14 cellular contexts compared by ENCODE assay signal in the genomic region with DNA sequence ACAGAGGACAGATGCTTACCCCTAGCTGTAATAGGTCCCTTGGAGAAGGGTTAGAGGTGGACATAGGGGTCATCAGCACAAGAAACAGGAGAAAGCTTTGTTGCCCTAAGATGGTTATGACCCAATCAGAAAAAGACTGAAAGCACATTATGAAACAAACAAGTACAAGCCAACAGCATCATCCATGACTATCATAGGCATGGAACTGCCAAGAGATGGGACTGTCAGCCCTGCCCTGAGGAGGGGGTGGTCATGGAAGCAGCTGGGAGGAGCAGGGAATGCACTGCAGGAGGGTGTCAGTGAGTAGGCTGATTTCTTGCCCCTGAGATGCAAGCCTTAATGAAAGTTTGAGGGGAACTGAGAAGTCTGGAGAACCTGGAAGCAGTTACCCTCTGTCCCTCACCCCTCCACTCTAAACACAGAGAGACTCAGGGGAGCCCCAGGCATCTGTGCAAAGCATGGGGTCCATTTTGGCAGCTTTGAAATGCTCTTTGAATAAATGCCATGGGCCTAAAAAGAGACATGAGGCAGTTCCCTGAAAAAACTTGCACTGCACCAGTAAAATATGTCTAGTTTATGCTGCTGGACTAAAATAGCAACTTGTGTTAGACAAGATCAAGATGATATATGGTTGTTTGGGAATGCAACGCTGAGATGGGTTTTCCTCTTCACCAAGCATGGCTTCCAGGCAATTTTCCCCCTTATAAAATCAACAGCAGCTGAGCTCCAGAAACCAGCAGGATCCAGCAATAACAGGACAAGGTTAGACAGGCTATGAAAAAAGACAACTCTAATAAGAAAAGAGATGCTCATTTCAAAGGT.
DNase-seq lines count a peak whose midpoint lies in the region; ATAC-seq, FAIRE-seq and TF ChIP-seq lines count a peak whose summit lies in the region.
"Had no signal": no experiment of that assay in that cellular context is flagged by ENCODE, and none has a peak within 500 bp of the region (broad histone marks: within the 10 kb centered on the region; RNA-seq: fewer than 3 reads in every experiment).

No MANE protein-coding gene starts in this region.

- intact Hi-C loops in Panc1 (cut with micrococcal nuclease; ENCODE audit: unreplicated experiment) = no loop called here
- intact Hi-C loops in thyroid gland (cut with DNase I) = loop anchor here (10.0 kb wide), 1 partner anchor 74 kb away; no protein-coding TSS in a partner anchor

- H3K27me3 ChIP-seq in Panc1 (ENCODE audit: control insufficient read depth, insufficient read depth, low read length) = no peaks in the 10 kb centered on the region
- H3K27me3 ChIP-seq in muscle layer of duodenum (ENCODE audit: low read depth, low read length) = no peaks in the 10 kb centered on the region
- H3K27me3 ChIP-seq in thyroid gland = no peaks in the 10 kb centered on the region

- H3K36me3 ChIP-seq in Panc1 (ENCODE audit: control insufficient read depth, insufficient read depth, low read length) = no peaks in the 10 kb centered on the region
- H3K36me3 ChIP-seq in muscle layer of duodenum (ENCODE audit: control insufficient read depth in 1 of 2, insufficient read depth in 2 of 2, low read length in 2 of 2) = no peaks in the 10 kb centered on the region
- H3K36me3 ChIP-seq in thyroid gland = no peaks in the 10 kb centered on the region

- no peaks in the 10 kb centered on the region for H3K9me3 ChIP-seq in Panc1 (ENCODE audit: control insufficient read depth, insufficient read depth, low read depth, low read length)
- H3K9me3 ChIP-seq in muscle layer of duodenum (ENCODE audit: control insufficient read depth in 1 of 2, low read length in 2 of 2) = no peaks in the 10 kb centered on the region
- no peaks in the 10 kb centered on the region for H3K9me3 ChIP-seq in thyroid gland

- no peak overlapping the region for H3K4me3 ChIP-seq in Panc1 (ENCODE audit: low read depth in 2 of 2, low read length in 2 of 2)
- H3K4me3 ChIP-seq in muscle layer of duodenum (ENCODE audit: low read depth in 1 of 2, low read length in 2 of 2) = no peak overlapping the region
- no peak overlapping the region for H3K4me3 ChIP-seq in thyroid gland (replicated peaks in 1 of 3)

- no peak for TF ChIP-seq POLR2A in thyroid gland (IDR thresholded peaks at IDR 0.05)

- DNase-seq in Panc1 (ENCODE audit: low read depth, low spot score) (no peak), thyroid gland (no peak), occipital lobe (lab: John Stamatoyannopoulos, UW) (no peak), left lobe of liver (ENCODE audit: low spot score) (no peak), NCI-H187 treated with DMSO at 0.1 percent for 48 hours (lab: John Stamatoyannopoulos, UW) (no peak)
- DNase-seq: activated effector memory CD4-positive, alpha-beta T cell treated with anti-CD3 and anti-CD28 coated beads, Interleukin-2, amount 50 U/mL, for 16 hours; DMS153; NCI-H2029; right cardiac atrium had no signal

- in situ Hi-C loops in Panc1 (cut with HindIII; ENCODE audit: low pct_unique_long_range_greater_than_20kb, low sequenced_read_pairs) = no loop called here

- no TSS peak for BruUV-seq in Panc1 (replicated peaks; lab: Mats Ljungman, UMichigan)

- TF ChIP-seq CTCF in Panc1 (IDR thresholded peaks at IDR 0.05) (no peak), thyroid gland (IDR thresholded peaks at IDR 0.05) (no peak)

- H3K4me1 ChIP-seq in Panc1 (ENCODE audit: control insufficient read depth, insufficient read depth, low read length) (no peaks in the 10 kb centered on the region), muscle layer of duodenum (ENCODE audit: control insufficient read depth in 1 of 2, insufficient read depth in 2 of 2, low read length in 2 of 2) (peaks cover 22 to 50% of the 10 kb centered on the region in 2 donors), thyroid gland (peaks cover 60 to 62% of the 10 kb centered on the region in 2 donors)

- ATAC-seq in Panc1 (no peak), GM21737 (IDR thresholded peaks at IDR 0.05; ENCODE audit: unreplicated experiment) (no peak), left lobe of liver (no peak)

- H3K27ac ChIP-seq in Panc1 (ENCODE audit: low read length) = 0 out of 2 replicates have a peak overlapping the region, but pooled peaks have one; percentile 7
- H3K27ac ChIP-seq in muscle layer of duodenum (ENCODE audit: low read length) = peak overlapping the region; percentile 83
- H3K27ac ChIP-seq in thyroid gland = peak overlapping the region; percentile 48 to 96 (median 59)

- 4 to 5% methylated on average over 1 of the region's 1 CpG for WGBS in thyroid gland, 2 donors

- FAIRE-seq in endometrium (lab: Jason Lieb, UNC) = peak; percentile 88
- FAIRE-seq: HTR-8/SVneo, islet of Langerhans had no signal

- POLR2A ChIA-PET in Panc1 (lab: Charles Lee) = no interaction called here

- CTCF ChIA-PET in Panc1 (lab: Charles Lee) = no interaction called here

Comparison
In these comparisons a context has a peak if more than half of its experiments do, and no peak if none do; other contexts are left out.
1. H3K27ac ChIP-seq: peak in every context shown above with its lines; median percentile 83 in muscle layer of duodenum; 59 in thyroid gland; 7 in Panc1.